ENCODE assay signal across 18 cellular contexts in the genomic region with DNA sequence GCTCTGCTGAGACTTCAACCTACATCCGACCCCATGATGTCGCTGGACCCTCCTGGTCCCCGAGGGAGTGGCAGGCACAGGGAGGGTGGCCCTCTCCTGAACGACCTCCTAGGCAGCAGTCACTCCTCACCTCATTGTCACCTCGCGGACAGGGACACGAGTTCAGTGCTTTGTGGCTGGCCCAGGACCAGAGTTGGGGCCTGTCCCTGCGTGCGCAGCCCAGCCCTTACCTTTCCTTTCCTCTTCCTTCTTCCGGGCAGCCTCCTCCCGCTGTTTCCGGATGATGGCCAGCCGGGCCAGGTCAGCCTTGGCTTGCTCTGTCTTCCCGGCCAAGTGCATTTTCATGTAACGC. TPM values are rescaled to one million over a fixed set of nuclear protein-coding genes. Genes with fewer than 3 reads are reported as not detected.
A peak's percentile ranks its signal among the peaks of the same experiment; 100 is the strongest.
DNase-seq lines count a peak whose midpoint lies in the region; ATAC-seq and TF ChIP-seq lines count a peak whose summit lies in the region.
"Had no signal": no experiment of that assay in that cellular context is flagged by ENCODE, and none has a peak within 500 bp of the region (broad histone marks: within the 10 kb centered on the region; RNA-seq: fewer than 3 reads in every experiment).

No MANE protein-coding gene starts in this region.

- no peaks in the 10 kb centered on the region for H3K27me3 Mint-ChIP-seq in activated CD8-positive, alpha-beta memory T cell treated with anti-CD3 and anti-CD28 coated beads, Interleukin-2, amount 10 ng/mL, durations not matched to agents 7 days and 5 days
- peaks cover 16% of the 10 kb centered on the region for H3K27me3 Mint-ChIP-seq in HFFc6 (ENCODE audit: insufficient read depth)
- H3K27me3 Mint-ChIP-seq in dendritic cell treated with granulocyte-macrophage colony-stimulating factor and Interleukin-4, amounts not matched to agents 40 ng/mL and 50 ng/mL, for 4 days: no peaks in the 10 kb centered on the region

- peaks cover 10% of the 10 kb centered on the region for H3K4me1 Mint-ChIP-seq in activated CD8-positive, alpha-beta memory T cell treated with anti-CD3 and anti-CD28 coated beads, Interleukin-2, amount 10 ng/mL, durations not matched to agents 7 days and 5 days
- H3K4me1 Mint-ChIP-seq in HFFc6 (ENCODE audit: low read depth): peaks cover 11% of the 10 kb centered on the region
- H3K4me1 Mint-ChIP-seq in dendritic cell treated with granulocyte-macrophage colony-stimulating factor and Interleukin-4, amounts not matched to agents 40 ng/mL and 50 ng/mL, for 4 days (ENCODE audit: low read depth): peaks cover 45% of the 10 kb centered on the region
- H3K4me1 Mint-ChIP-seq in stimulated activated effector memory CD8-positive, alpha-beta T cell treated with anti-CD3 and anti-CD28 coated beads, Interleukin-12 subunit alpha, Interleukin-12 subunit beta, amount 100 ng/mL, for 72 hours: peaks cover 46% of the 10 kb centered on the region

- CTCF ChIA-PET in activated CD8-positive, alpha-beta memory T cell treated with anti-CD3 and anti-CD28 coated beads, Interleukin-2, amount 10 ng/mL, durations not matched to agents 7 days and 5 days (lab: Charles Lee): no interaction called here

- peaks cover 53% of the 10 kb centered on the region for H3K36me3 Mint-ChIP-seq in activated CD8-positive, alpha-beta memory T cell treated with anti-CD3 and anti-CD28 coated beads, Interleukin-2, amount 10 ng/mL, durations not matched to agents 7 days and 5 days
- H3K36me3 Mint-ChIP-seq in HFFc6 (ENCODE audit: low read depth): peaks cover 34% of the 10 kb centered on the region
- H3K36me3 Mint-ChIP-seq in dendritic cell treated with granulocyte-macrophage colony-stimulating factor and Interleukin-4, amounts not matched to agents 40 ng/mL and 50 ng/mL, for 4 days (ENCODE audit: low read depth): peaks cover 100% of the 10 kb centered on the region
- H3K36me3 Mint-ChIP-seq in stimulated activated effector memory CD8-positive, alpha-beta T cell treated with anti-CD3 and anti-CD28 coated beads, Interleukin-12 subunit alpha, Interleukin-12 subunit beta, amount 100 ng/mL, for 72 hours: peaks cover 100% of the 10 kb centered on the region

- TF ChIP-seq CTCF in HFFc6 (IDR thresholded peaks at IDR 0.05): no peak

- no peak overlapping the region for H3K4me3 Mint-ChIP-seq in activated CD8-positive, alpha-beta memory T cell treated with anti-CD3 and anti-CD28 coated beads, Interleukin-2, amount 10 ng/mL, durations not matched to agents 7 days and 5 days
- no peak overlapping the region for H3K4me3 Mint-ChIP-seq in HFFc6
- no peak overlapping the region for H3K4me3 Mint-ChIP-seq in dendritic cell treated with granulocyte-macrophage colony-stimulating factor and Interleukin-4, amounts not matched to agents 40 ng/mL and 50 ng/mL, for 4 days
- H3K4me3 Mint-ChIP-seq in stimulated activated effector memory CD8-positive, alpha-beta T cell treated with anti-CD3 and anti-CD28 coated beads, Interleukin-12 subunit alpha, Interleukin-12 subunit beta, amount 100 ng/mL, for 72 hours: no peak overlapping the region

- intact Hi-C loops in dendritic cell treated with granulocyte-macrophage colony-stimulating factor and Interleukin-4, amounts not matched to agents 40 ng/mL and 50 ng/mL, for 4 days (cut with micrococcal nuclease): no loop called here

- no peak for DNase-seq in activated CD8-positive, alpha-beta memory T cell treated with anti-CD3 and anti-CD28 coated beads, Interleukin-2, amount 10 ng/mL, durations not matched to agents 7 days and 5 days
- no peak for DNase-seq in activated CD8-positive, alpha-beta memory T cell treated with anti-CD3 and anti-CD28 coated beads, Interleukin-2, amount 50 U/mL, for 48 hours
- DNase-seq in HFFc6: no peak
- DNase-seq in stimulated activated effector memory CD8-positive, alpha-beta T cell treated with anti-CD3 and anti-CD28 coated beads, Interleukin-12 subunit alpha, Interleukin-12 subunit beta, amount 100 ng/mL, for 72 hours (ENCODE audit: low spot score in 2 of 2): no peak
- DNase-seq: amniotic stem cell; mucosa of descending colon; NCI-H1092 treated with DMSO at 0.1 percent for 48 hours; NCI-H2171; NCI-H774; posterior cingulate gyrus; RPMI8226; stimulated activated naive CD4-positive, alpha-beta T cell; SW 1271; upper lobe of left lung had no signal

- H3K9me3 Mint-ChIP-seq in activated CD8-positive, alpha-beta memory T cell treated with anti-CD3 and anti-CD28 coated beads, Interleukin-2, amount 10 ng/mL, durations not matched to agents 7 days and 5 days (ENCODE audit: low read depth): no peaks in the 10 kb centered on the region
- no peaks in the 10 kb centered on the region for H3K9me3 Mint-ChIP-seq in HFFc6
- H3K9me3 Mint-ChIP-seq in dendritic cell treated with granulocyte-macrophage colony-stimulating factor and Interleukin-4, amounts not matched to agents 40 ng/mL and 50 ng/mL, for 4 days: no peaks in the 10 kb centered on the region
- H3K9me3 Mint-ChIP-seq in stimulated activated effector memory CD8-positive, alpha-beta T cell treated with anti-CD3 and anti-CD28 coated beads, Interleukin-12 subunit alpha, Interleukin-12 subunit beta, amount 100 ng/mL, for 72 hours: no peaks in the 10 kb centered on the region

- no peak for ATAC-seq in activated CD8-positive, alpha-beta memory T cell treated with anti-CD3 and anti-CD28 coated beads, Interleukin-2, amount 10 ng/mL, durations not matched to agents 7 days and 5 days
- ATAC-seq in stimulated activated effector memory CD8-positive, alpha-beta T cell treated with anti-CD3 and anti-CD28 coated beads, Interleukin-12 subunit alpha, Interleukin-12 subunit beta, amount 100 ng/mL, for 72 hours: no peak
- ATAC-seq in HG02981 (IDR thresholded peaks at IDR 0.05; ENCODE audit: unreplicated experiment) (no peak), HG03175 (IDR thresholded peaks at IDR 0.05; ENCODE audit: unreplicated experiment) (no peak), HG03432 (IDR thresholded peaks at IDR 0.05; ENCODE audit: unreplicated experiment) (no peak)
- ATAC-seq: mucosa of descending colon had no signal

- peak overlapping the region; percentile 25 for H3K27ac Mint-ChIP-seq in activated CD8-positive, alpha-beta memory T cell treated with anti-CD3 and anti-CD28 coated beads, Interleukin-2, amount 10 ng/mL, durations not matched to agents 7 days and 5 days
- peak overlapping the region; percentile 38 for H3K27ac Mint-ChIP-seq in HFFc6
- peak overlapping the region; percentile 24 for H3K27ac Mint-ChIP-seq in dendritic cell treated with granulocyte-macrophage colony-stimulating factor and Interleukin-4, amounts not matched to agents 40 ng/mL and 50 ng/mL, for 4 days
- peak overlapping the region; percentile 92 for H3K27ac Mint-ChIP-seq in stimulated activated effector memory CD8-positive, alpha-beta T cell treated with anti-CD3 and anti-CD28 coated beads, Interleukin-12 subunit alpha, Interleukin-12 subunit beta, amount 100 ng/mL, for 72 hours

RNA-seq across cellular contexts. Expression of gene PDAP1, which starts 10.8 kb away (rescaled TPM):
- 100 to 1,000 TPM in 1 of 2 experiments, 10 to 100 TPM in 1; 94.7 to 128 TPM for total RNA-seq in activated CD8-positive, alpha-beta memory T cell treated with anti-CD3 and anti-CD28 coated beads, Interleukin-2, amount 10 ng/mL, durations not matched to agents 7 days and 5 days
- 100 to 1,000 TPM; 148 to 213 (median 180) TPM for total RNA-seq in HFFc6 (2021; fragmentation: NEBNext Ultra II Directional; extraction: Animal tissue kit (Norgen Biotek cat#: 25700))

RNA-seq across cellular contexts. Expression of gene BUD31, which starts 11.2 kb away (rescaled TPM):
- total RNA-seq in activated CD8-positive, alpha-beta memory T cell treated with anti-CD3 and anti-CD28 coated beads, Interleukin-2, amount 10 ng/mL, durations not matched to agents 7 days and 5 days: 100 to 1,000 TPM; 116 to 138 TPM
- 100 to 1,000 TPM; 134 to 147 (median 146) TPM for total RNA-seq in HFFc6 (2021; fragmentation: NEBNext Ultra II Directional; extraction: Animal tissue kit (Norgen Biotek cat#: 25700))

RNA-seq across cellular contexts. Expression of gene ARPC1B, which starts 23.1 kb away (rescaled TPM):
- total RNA-seq in activated CD8-positive, alpha-beta memory T cell treated with anti-CD3 and anti-CD28 coated beads, Interleukin-2, amount 10 ng/mL, durations not matched to agents 7 days and 5 days: 100 to 1,000 TPM; 388 to 398 TPM
- 100 to 1,000 TPM; 233 to 281 (median 249) TPM for total RNA-seq in HFFc6 (2021; fragmentation: NEBNext Ultra II Directional; extraction: Animal tissue kit (Norgen Biotek cat#: 25700))

RNA-seq across cellular contexts. Expression of gene PTCD1, which starts 41.0 kb away (rescaled TPM):
- 1 to 10 TPM; 5.8 to 8.9 TPM for total RNA-seq in activated CD8-positive, alpha-beta memory T cell treated with anti-CD3 and anti-CD28 coated beads, Interleukin-2, amount 10 ng/mL, durations not matched to agents 7 days and 5 days
- 1 to 10 TPM; 4.5 to 8.6 (median 6.7) TPM for total RNA-seq in HFFc6 (2021; fragmentation: NEBNext Ultra II Directional; extraction: Animal tissue kit (Norgen Biotek cat#: 25700))

RNA-seq across cellular contexts. Expression of gene CPSF4, which starts 41.1 kb away (rescaled TPM):
- total RNA-seq in activated CD8-positive, alpha-beta memory T cell treated with anti-CD3 and anti-CD28 coated beads, Interleukin-2, amount 10 ng/mL, durations not matched to agents 7 days and 5 days: 10 to 100 TPM; 72.2 to 75.4 TPM
- total RNA-seq in HFFc6 (2021; fragmentation: NEBNext Ultra II Directional; extraction: Animal tissue kit (Norgen Biotek cat#: 25700)): 10 to 100 TPM; 26.7 to 34.0 (median 29.2) TPM

Comparison
In these comparisons a context has a peak if more than half of its experiments do, and no peak if none do; other contexts are left out.
1. H3K27ac Mint-ChIP-seq: peak in every context shown above with its lines; median percentile 92 in stimulated activated effector memory CD8-positive, alpha-beta T cell treated with anti-CD3 and anti-CD28 coated beads, Interleukin-12 subunit alpha, Interleukin-12 subunit beta, amount 100 ng/mL, for 72 hours; 38 in HFFc6; 25 in activated CD8-positive, alpha-beta memory T cell treated with anti-CD3 and anti-CD28 coated beads, Interleukin-2, amount 10 ng/mL, durations not matched to agents 7 days and 5 days; 24 in dendritic cell treated with granulocyte-macrophage colony-stimulating factor and Interleukin-4, amounts not matched to agents 40 ng/mL and 50 ng/mL, for 4 days.